ENCODE assay signal across 8 cellular contexts in the genomic region with DNA sequence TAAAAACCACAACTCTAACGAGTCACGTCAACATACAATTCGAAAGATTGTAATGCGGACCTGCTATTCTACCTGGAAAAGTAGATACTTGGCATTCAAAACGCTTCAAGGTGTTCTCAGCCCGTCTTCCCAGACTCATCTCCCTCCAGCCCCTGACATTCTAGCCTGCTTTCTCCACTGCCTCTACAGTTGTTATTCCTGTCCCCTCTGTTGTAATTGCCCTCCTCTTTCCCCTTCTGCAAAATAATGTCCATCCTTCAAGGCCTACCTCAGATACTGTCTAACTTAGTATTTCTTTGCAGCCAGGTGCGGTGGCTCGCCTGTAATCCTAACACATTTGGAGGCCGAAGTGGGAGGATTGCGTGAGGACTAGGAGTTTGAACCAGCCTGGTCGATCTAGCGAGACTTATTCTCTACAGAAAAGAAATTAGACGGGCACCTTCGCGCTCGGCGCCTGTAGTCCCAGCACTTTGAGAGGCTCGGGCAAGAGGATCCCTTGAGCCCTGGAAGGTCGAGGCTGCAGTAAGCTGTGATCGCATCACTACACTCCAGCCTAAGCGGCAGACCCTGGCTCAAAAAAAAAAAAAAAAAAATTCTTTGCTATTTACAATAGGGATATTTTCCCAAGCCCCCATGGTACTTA. TPM values are rescaled to one million over a fixed set of nuclear protein-coding genes. Genes with fewer than 3 reads are reported as not detected.
DNase-seq lines count a peak whose midpoint lies in the region; ATAC-seq, FAIRE-seq and TF ChIP-seq lines count a peak whose summit lies in the region.

No MANE protein-coding gene starts in this region.

- H3K27me3 Mint-ChIP-seq in activated naive CD4-positive, alpha-beta T cell treated with anti-CD3 and anti-CD28 coated beads, Interleukin-2, amount 50 U/mL, for 24 hours = no peaks in the 10 kb centered on the region
- H3K27me3 Mint-ChIP-seq in astrocyte (ENCODE audit: low read depth, unreplicated experiment) = no peaks in the 10 kb centered on the region

- H3K4me3 Mint-ChIP-seq in activated naive CD4-positive, alpha-beta T cell treated with anti-CD3 and anti-CD28 coated beads, Interleukin-2, amount 50 U/mL, for 24 hours = peak overlapping the region; percentile 100
- H3K4me3 Mint-ChIP-seq in astrocyte (ENCODE audit: unreplicated experiment) = peak overlapping the region; percentile 97

- TF ChIP-seq POLR2A in right lobe of liver (IDR thresholded peaks at IDR 0.05) = no peak

- peaks cover 39% of the 10 kb centered on the region for H3K79me2 ChIP-seq in astrocyte (ENCODE audit: insufficient read depth, low read length)

- FAIRE-seq in astrocyte (lab: Jason Lieb, UNC) = no peak
- FAIRE-seq in RCC 7860 (lab: Jason Lieb, UNC) = no peak

- H3K36me3 Mint-ChIP-seq in activated naive CD4-positive, alpha-beta T cell treated with anti-CD3 and anti-CD28 coated beads, Interleukin-2, amount 50 U/mL, for 24 hours = peaks cover 3% of the 10 kb centered on the region
- peaks cover 2% of the 10 kb centered on the region for H3K36me3 Mint-ChIP-seq in astrocyte (ENCODE audit: low read depth, unreplicated experiment)

- DNase-seq in activated naive CD4-positive, alpha-beta T cell treated with anti-CD3 and anti-CD28 coated beads, Interleukin-2, amount 50 U/mL, for 16 hours = no peak
- DNase-seq in astrocyte (ENCODE audit: low read depth) (no peak), right lobe of liver (no peak), upper lobe of right lung (no peak), RCC 7860 (ENCODE audit: low spot score) (no peak), NCI-H2171 (lab: John Stamatoyannopoulos, UW) (no peak)

- peak overlapping the region; percentile 85 for H3K27ac ChIP-seq in astrocyte (ENCODE audit: low read depth, low read length)
- H3K27ac ChIP-seq in right lobe of liver = peak overlapping the region; percentile 71 to 77 (median 75)
- H3K27ac ChIP-seq in upper lobe of right lung = peak overlapping the region; percentile 93

- H3K36me3 ChIP-seq in astrocyte (ENCODE audit: insufficient read depth, low read length) (peaks cover 15% of the 10 kb centered on the region), right lobe of liver (peaks cover 0 to 19% (median 0%) of the 10 kb centered on the region in 4 donors), upper lobe of right lung (peaks cover 26% of the 10 kb centered on the region)

- H3K4me1 ChIP-seq in astrocyte (ENCODE audit: insufficient read depth, low read length) (peaks cover 3% of the 10 kb centered on the region), right lobe of liver (peaks cover 0 to 13% (median 6%) of the 10 kb centered on the region in 4 donors), upper lobe of right lung (peaks cover 13% of the 10 kb centered on the region)

- H3K27me3 ChIP-seq in astrocyte (ENCODE audit: insufficient read depth, low read length) = no peaks in the 10 kb centered on the region
- H3K27me3 ChIP-seq in right lobe of liver = no peaks in the 10 kb centered on the region
- H3K27me3 ChIP-seq in upper lobe of right lung = no peaks in the 10 kb centered on the region

- H3K9me3 ChIP-seq in astrocyte (ENCODE audit: insufficient read depth, low read depth, low read length) (no peaks in the 10 kb centered on the region), right lobe of liver (no peaks in the 10 kb centered on the region), upper lobe of right lung (no peaks in the 10 kb centered on the region)

- peak overlapping the region; percentile 91 for H3K9ac ChIP-seq in astrocyte (ENCODE audit: low read length)

- intact Hi-C loops in right lobe of liver (cut with DNase I) = no loop called here
- intact Hi-C loops in upper lobe of right lung (cut with DNase I) = no loop called here

- H4K20me1 ChIP-seq in astrocyte (ENCODE audit: insufficient read depth, low read length) = peaks cover 17% of the 10 kb centered on the region

- no peaks in the 10 kb centered on the region for H3K9me3 Mint-ChIP-seq in activated naive CD4-positive, alpha-beta T cell treated with anti-CD3 and anti-CD28 coated beads, Interleukin-2, amount 50 U/mL, for 24 hours
- no peaks in the 10 kb centered on the region for H3K9me3 Mint-ChIP-seq in astrocyte (ENCODE audit: unreplicated experiment)

- peak overlapping the region; percentile 97 for H3K27ac Mint-ChIP-seq in activated naive CD4-positive, alpha-beta T cell treated with anti-CD3 and anti-CD28 coated beads, Interleukin-2, amount 50 U/mL, for 24 hours
- H3K27ac Mint-ChIP-seq in astrocyte (ENCODE audit: unreplicated experiment) = peak overlapping the region; percentile 92

- ATAC-seq in right lobe of liver (peak in 2 of 4 donors; percentile 3 to 4), upper lobe of right lung (no peak), GM18909 (IDR thresholded peaks at IDR 0.05; ENCODE audit: poor library complexity, unreplicated experiment) (no peak)

- H3K4me3 ChIP-seq in astrocyte (ENCODE audit: insufficient read depth, low read depth, low read length) = peak overlapping the region; percentile 91
- H3K4me3 ChIP-seq in right lobe of liver = peak overlapping the region; percentile 74 to 88 (median 79)
- peak overlapping the region; percentile 89 for H3K4me3 ChIP-seq in upper lobe of right lung

- H2AFZ ChIP-seq in astrocyte (ENCODE audit: low read depth, low read length) = peak overlapping the region; percentile 93

- no peak for TF ChIP-seq CTCF in astrocyte (IDR thresholded peaks at IDR 0.05; ENCODE audit: insufficient read depth, low read depth, low read length)
- TF ChIP-seq CTCF in right lobe of liver (IDR thresholded peaks at IDR 0.05) = no peak
- no peak for TF ChIP-seq CTCF in upper lobe of right lung (IDR thresholded peaks at IDR 0.05)

- peaks cover 21% of the 10 kb centered on the region for H3K4me1 Mint-ChIP-seq in activated naive CD4-positive, alpha-beta T cell treated with anti-CD3 and anti-CD28 coated beads, Interleukin-2, amount 50 U/mL, for 24 hours
- peaks cover 3% of the 10 kb centered on the region for H3K4me1 Mint-ChIP-seq in astrocyte (ENCODE audit: low read depth, unreplicated experiment)

- WGBS in right lobe of liver (ENCODE audit: insufficient coverage, low coverage, low lambda C conversion rate, missing lambda C conversion rate) = 62% methylated on average over 20 of the region's 21 CpGs

- H3K4me2 ChIP-seq in astrocyte (ENCODE audit: low read length) = peak overlapping the region; percentile 88

RNA-seq across cellular contexts. Expression of gene RBM34, which starts 0.8 kb away (rescaled TPM):
- 102 and 129 TPM in 2 replicates for total RNA-seq in astrocyte
- 10 to 100 TPM; 16.6 to 37.7 (median 24.7) TPM for total RNA-seq in right lobe of liver
- 60.5 TPM for total RNA-seq in upper lobe of right lung

RNA-seq across cellular contexts. Expression of gene TOMM20, which starts 33.2 kb away (rescaled TPM):
- total RNA-seq in astrocyte (136 and 143 TPM in 2 replicates), right lobe of liver (10 to 100 TPM; 33.0 to 59.2 (median 42.7) TPM), upper lobe of right lung (87.4 TPM)
